ENCODE assay signal across 14 cellular contexts in genomic region chr6:150452642-150453243, GRCh38.
A peak's percentile ranks its signal among the peaks of the same experiment; 100 is the strongest.
DNase-seq lines count a peak whose midpoint lies in the region; ATAC-seq and TF ChIP-seq lines count a peak whose summit lies in the region.
"Had no signal": no experiment of that assay in that cellular context is flagged by ENCODE, and none has a peak within 500 bp of the region (broad histone marks: within the 10 kb centered on the region; RNA-seq: fewer than 3 reads in every experiment).

No MANE protein-coding gene starts in this region.

- H3K4me1 ChIP-seq in esophagus muscularis mucosa = peaks cover 0 to 3% (median 2%) of the 10 kb centered on the region in 4 donors
- H3K4me1 ChIP-seq in left lung = no peaks in the 10 kb centered on the region
- H3K4me1 ChIP-seq: colonic mucosa, prostate gland had no signal

- ATAC-seq in left lung = peak; percentile 94
- no peak for ATAC-seq in HG02623 (IDR thresholded peaks at IDR 0.05; ENCODE audit: unreplicated experiment)

- peak overlapping the region; percentile 16 to 62 (median 30) for H3K27ac ChIP-seq in esophagus muscularis mucosa (replicated peaks in 1 of 4)
- peak overlapping the region; percentile 41 to 57 for H3K27ac ChIP-seq in left lung
- H3K27ac ChIP-seq: colonic mucosa, prostate gland had no signal

- H3K4me3 ChIP-seq in esophagus muscularis mucosa (no peak overlapping the region), left lung (no peak overlapping the region)
- H3K4me3 ChIP-seq: colonic mucosa, prostate gland had no signal

- no peak for TF ChIP-seq CTCF in esophagus muscularis mucosa (IDR thresholded peaks at IDR 0.05)
- no peak for TF ChIP-seq CTCF in left lung (IDR thresholded peaks at IDR 0.05)

- TF ChIP-seq POLR2A in esophagus muscularis mucosa (IDR thresholded peaks at IDR 0.05; ENCODE audit: low read depth) = no peak

- H3K9me3 ChIP-seq in esophagus muscularis mucosa (no peaks in the 10 kb centered on the region), left lung (no peaks in the 10 kb centered on the region)
- H3K9me3 ChIP-seq: colonic mucosa, prostate gland had no signal

- intact Hi-C loops in esophagus muscularis mucosa (cut with DNase I) = no loop called here
- intact Hi-C loops in left lung (cut with DNase I) = no loop called here

- H3K27me3 ChIP-seq in esophagus muscularis mucosa (no peaks in the 10 kb centered on the region), left lung (no peaks in the 10 kb centered on the region)
- H3K27me3 ChIP-seq: colonic mucosa had no signal

- WGBS in esophagus muscularis mucosa = 71% methylated on average over 11 of the region's 11 CpGs

- in situ Hi-C loops in G401 (cut with HindIII; ENCODE audit: low sequenced_read_pairs) = no loop called here

- H3K36me3 ChIP-seq in esophagus muscularis mucosa (no peaks in the 10 kb centered on the region), left lung (no peaks in the 10 kb centered on the region)
- H3K36me3 ChIP-seq: colonic mucosa, prostate gland had no signal

- no peak for TF ChIP-seq EP300 in esophagus muscularis mucosa (IDR thresholded peaks at IDR 0.05)

- peak; percentile 30 for DNase-seq in ELF-1 (ENCODE audit: low read depth, low spot score)
- no peak for DNase-seq in esophagus muscularis mucosa (ENCODE audit: extremely low spot score)
- DNase-seq in left lung = peak; percentile 64 to 66
- peak; percentile 79 for DNase-seq in retina
- no peak for DNase-seq in nucleus accumbens (lab: John Stamatoyannopoulos, UW)
- no peak for DNase-seq in G401 (ENCODE audit: low spot score)
- no peak for DNase-seq in germinal center (ENCODE audit: low spot score)
- DNase-seq: activated CD4-positive, alpha-beta T cell treated with anti-CD3 and anti-CD28 coated beads for 4 hours; activated T-cell treated with anti-CD3 and anti-CD28 coated beads, Interleukin-2, amount 50 U/mL, for 1 hour; CD4-positive, alpha-beta T cell; colonic mucosa; stimulated activated CD4-positive, alpha-beta T cell treated with anti-CD3 and anti-CD28 coated beads, Interleukin-4, amount 100 ng/mL, for 1 hour had no signal

Comparison
In these comparisons a context has a peak if more than half of its experiments do, and no peak if none do; other contexts are left out.
1. DNase-seq: peak in ELF-1 (single experiment), left lung (2 of 2) and retina (single experiment); none in esophagus muscularis mucosa (single experiment), nucleus accumbens (0 of 56), G401 (single experiment) and germinal center (single experiment).